10 cellular contexts compared by ENCODE assay signal in genomic region chr20:10654630-10655029, GRCh38. TPM values are rescaled to one million over a fixed set of nuclear protein-coding genes. Genes with fewer than 3 reads are reported as not detected.
DNase-seq lines count a peak whose midpoint lies in the region; ATAC-seq and TF ChIP-seq lines count a peak whose summit lies in the region.
"Had no signal": no experiment of that assay in that cellular context is flagged by ENCODE, and none has a peak within 500 bp of the region (broad histone marks: within the 10 kb centered on the region; RNA-seq: fewer than 3 reads in every experiment).

No MANE protein-coding gene starts in this region.

- no peak overlapping the region for H3K4me3 ChIP-seq in gastroesophageal sphincter
- H3K4me3 ChIP-seq in transverse colon, result no peak overlapping the region

- no peak overlapping the region for H3K4me3 Mint-ChIP-seq in glutamatergic neuron (ENCODE audit: unreplicated experiment)

- DNase-seq in DMS53 (lab: John Stamatoyannopoulos, UW) (peak; percentile 43), DMS53 treated with DMSO at 0.1 percent for 48 hours (lab: John Stamatoyannopoulos, UW; ENCODE audit: unreplicated experiment) (no peak), transverse colon (peak; percentile 47), glutamatergic neuron (no peak), HuH-7 (ENCODE audit: low spot score) (no peak)
- DNase-seq: WERI-Rb-1 had no signal

- no peaks in the 10 kb centered on the region for H3K36me3 Mint-ChIP-seq in glutamatergic neuron (ENCODE audit: unreplicated experiment)

- TF ChIP-seq CTCF in gastroesophageal sphincter (IDR thresholded peaks at IDR 0.05) (no peak), transverse colon (IDR thresholded peaks at IDR 0.05) (no peak), glutamatergic neuron (IDR thresholded peaks at IDR 0.05; ENCODE audit: partially characterized antibody, unreplicated experiment) (no peak)

- TF ChIP-seq POLR2A in gastroesophageal sphincter (IDR thresholded peaks at IDR 0.05), result no peak
- no peak for TF ChIP-seq POLR2A in transverse colon (IDR thresholded peaks at IDR 0.05)

- peak overlapping the region in 3 of 4 donors; percentile 53 to 75 (median 54) for H3K27ac ChIP-seq in gastroesophageal sphincter
- peak overlapping the region; percentile 69 to 79 (median 76) for H3K27ac ChIP-seq in transverse colon
- H3K27ac ChIP-seq: 22Rv1, WERI-Rb-1 had no signal

- peaks cover 17% of the 10 kb centered on the region for H3K4me1 Mint-ChIP-seq in glutamatergic neuron (ENCODE audit: low read depth, unreplicated experiment)

- no peaks in the 10 kb centered on the region for H3K9me3 ChIP-seq in gastroesophageal sphincter
- H3K9me3 ChIP-seq in transverse colon, result no peaks in the 10 kb centered on the region

- H3K4me1 ChIP-seq in gastroesophageal sphincter (peaks cover 0 to 72% (median 19%) of the 10 kb centered on the region in 3 donors), transverse colon (peaks cover 22 to 76% (median 31%) of the 10 kb centered on the region in 4 donors)

- H3K27me3 Mint-ChIP-seq in glutamatergic neuron (ENCODE audit: unreplicated experiment), result peaks cover 2% of the 10 kb centered on the region

- ATAC-seq in HG03575 (IDR thresholded peaks at IDR 0.05; ENCODE audit: extremely low read depth, insufficient number of reproducible peaks, low FRiP score, unreplicated experiment) (peak; percentile 44), gastroesophageal sphincter (no peak), HG03159 (IDR thresholded peaks at IDR 0.05; ENCODE audit: unreplicated experiment) (no peak)

- intact Hi-C loops in transverse colon (cut with DNase I; ENCODE audit: low total_unique reads), result no loop called here

- in situ Hi-C loops in transverse colon (cut with MboI; ENCODE audit: low pct_ligation_motif_present in 1 of 4, low pct_unique_long_range_greater_than_20kb in 1 of 4, low sequenced_read_pairs in 3 of 4), result loop anchor here in 1 of 4 donors (25.0 kb wide), 1 partner anchor 192 kb away; no protein-coding TSS in a partner anchor

- H3K36me3 ChIP-seq in gastroesophageal sphincter (peaks cover 0 to 69% of the 10 kb centered on the region in 2 donors), transverse colon (peaks cover 0 to 36% (median 13%) of the 10 kb centered on the region in 4 donors)
- H3K36me3 ChIP-seq: WERI-Rb-1 had no signal

- WGBS in gastroesophageal sphincter (ENCODE audit: low coverage in 1 of 2), 2 donors, result 51 to 60% methylated on average over 1 to 6 of the region's 7 CpGs
- 24 to 28% methylated on average over 4 to 7 of the region's 7 CpGs for WGBS in transverse colon (ENCODE audit: low coverage in 1 of 2), 2 donors

- TF ChIP-seq EP300 in gastroesophageal sphincter (IDR thresholded peaks at IDR 0.05), result no peak
- TF ChIP-seq EP300 in transverse colon (IDR thresholded peaks at IDR 0.05; ENCODE audit: low read depth), result no peak

- no peak overlapping the region for H3K27ac Mint-ChIP-seq in glutamatergic neuron (ENCODE audit: unreplicated experiment)

- H3K27me3 ChIP-seq in gastroesophageal sphincter (no peaks in the 10 kb centered on the region), transverse colon (no peaks in the 10 kb centered on the region)

- H3K9me3 Mint-ChIP-seq in glutamatergic neuron (ENCODE audit: unreplicated experiment), result peaks cover 2% of the 10 kb centered on the region

RNA-seq across cellular contexts. Expression of gene JAG1, which starts 19.2 kb away (rescaled TPM):
- total RNA-seq in gastroesophageal sphincter (10 to 100 TPM; 34.3 to 81.9 (median 45.7) TPM), transverse colon (100 to 1,000 TPM in 3 of 4 donors, 10 to 100 TPM in 1; 75.0 to 117 (median 109) TPM), glutamatergic neuron (ENCODE audit: unreplicated experiment) (11.4 TPM)

Comparison
In these comparisons a context has a peak if more than half of its experiments do, and no peak if none do; other contexts are left out.
1. DNase-seq: peak in DMS53 (single experiment) and transverse colon (single experiment); none in DMS53 treated with DMSO at 0.1 percent for 48 hours (single experiment), glutamatergic neuron (single experiment) and HuH-7 (single experiment).